In genomic region chr20:32470025-32470861, GRCh38 we compare ENCODE assay signal across 2 cellular contexts.
TF ChIP-seq lines count a peak whose summit lies in the region.

No MANE protein-coding gene starts in this region.

TF ChIP-seq in SK-N-SH, 30 proteins besides CTCF, POLR2A, EP300 and RAD21 (continued from another document):
- TF ChIP-seq USF2 (IDR thresholded peaks at IDR 0.05; ENCODE audit: borderline replicate concordance, low read depth, low read length) (no peak), NRF1 (IDR thresholded peaks at IDR 0.05; ENCODE audit: low read depth, low read length) (no peak), JUND (IDR thresholded peaks at IDR 0.05) (no peak; the same call in 1 of the 2 replicates), YY1 (IDR thresholded peaks at IDR 0.05; ENCODE audit: low read depth) (peak; percentile 55; the same call in 1 of the 2 replicates), GATA2 (CRISPR knock-in tag; IDR thresholded peaks at IDR 0.05) (no peak), ELF1 (IDR thresholded peaks at IDR 0.05) (peak; percentile 73), GABPA (IDR thresholded peaks at IDR 0.05; ENCODE audit: low read depth) (peak; percentile 79), REST (IDR thresholded peaks at IDR 0.05; ENCODE audit: low read depth, low read length) (no peak), MAX (IDR thresholded peaks at IDR 0.05; ENCODE audit: low read depth) (peak; percentile 63; the same call in 1 of the 2 replicates), FOSL2 (IDR thresholded peaks at IDR 0.05; ENCODE audit: borderline replicate concordance, low read depth) (peak; percentile 53; the same call in 1 of the 2 replicates), NFIC (IDR thresholded peaks at IDR 0.05; ENCODE audit: borderline replicate concordance) (peak; percentile 41; the same call in 1 of the 2 replicates), ZBTB33 (IDR thresholded peaks at IDR 0.05; ENCODE audit: borderline replicate concordance, low read depth) (no peak), PBX3 (IDR thresholded peaks at IDR 0.05) (0 out of 2 replicates have a peak, but pooled peaks have one; percentile 32), TCF12 (IDR thresholded peaks at IDR 0.05) (peak; percentile 82), FOXM1 (IDR thresholded peaks at IDR 0.05; ENCODE audit: low read depth) (no peak), IRF3 (IDR thresholded peaks at IDR 0.05; ENCODE audit: low read depth, low read length) (no peak), TEAD4 (IDR thresholded peaks at IDR 0.05; ENCODE audit: borderline replicate concordance, insufficient read depth) (0 out of 2 replicates have a peak, but pooled peaks have one; percentile 35), SIN3A (IDR thresholded peaks at IDR 0.05; ENCODE audit: borderline replicate concordance, low read depth, low read length) (0 out of 2 replicates have a peak, but pooled peaks have one; percentile 55), CHD2 (IDR thresholded peaks at IDR 0.05; ENCODE audit: low read length, partially characterized antibody) (no peak), RXRA (IDR thresholded peaks at IDR 0.05; ENCODE audit: borderline replicate concordance, low read depth) (no peak; the same call in 1 of the 2 replicates), RFX5 (IDR thresholded peaks at IDR 0.05; ENCODE audit: low read length) (no peak), POLR2AphosphoS5 (IDR thresholded peaks at IDR 0.05; ENCODE audit: low read depth, low read length) (no peak; the same call in 1 of the 2 replicates)
TF ChIP-seq in SK-N-SH: peak in this region for 11.

TF ChIP-seq in endothelial cell of umbilical vein, 7 proteins besides CTCF, POLR2A, EP300 and RAD21 (continued from another document):
- peak; percentile 55 for TF ChIP-seq GATA2 (IDR thresholded peaks at IDR 0.05; ENCODE audit: insufficient read depth, insufficient read length, low read depth, low read length)
- TF ChIP-seq JUN (IDR thresholded peaks at IDR 0.05; ENCODE audit: borderline replicate concordance, insufficient read depth, insufficient read length, low read depth) = peak; percentile 97
- no peak for TF ChIP-seq MYC (IDR thresholded peaks at IDR 0.05; ENCODE audit: low read depth, low read length)
